Comparison of ENCODE assay signal across 8 cellular contexts in the genomic region with DNA sequence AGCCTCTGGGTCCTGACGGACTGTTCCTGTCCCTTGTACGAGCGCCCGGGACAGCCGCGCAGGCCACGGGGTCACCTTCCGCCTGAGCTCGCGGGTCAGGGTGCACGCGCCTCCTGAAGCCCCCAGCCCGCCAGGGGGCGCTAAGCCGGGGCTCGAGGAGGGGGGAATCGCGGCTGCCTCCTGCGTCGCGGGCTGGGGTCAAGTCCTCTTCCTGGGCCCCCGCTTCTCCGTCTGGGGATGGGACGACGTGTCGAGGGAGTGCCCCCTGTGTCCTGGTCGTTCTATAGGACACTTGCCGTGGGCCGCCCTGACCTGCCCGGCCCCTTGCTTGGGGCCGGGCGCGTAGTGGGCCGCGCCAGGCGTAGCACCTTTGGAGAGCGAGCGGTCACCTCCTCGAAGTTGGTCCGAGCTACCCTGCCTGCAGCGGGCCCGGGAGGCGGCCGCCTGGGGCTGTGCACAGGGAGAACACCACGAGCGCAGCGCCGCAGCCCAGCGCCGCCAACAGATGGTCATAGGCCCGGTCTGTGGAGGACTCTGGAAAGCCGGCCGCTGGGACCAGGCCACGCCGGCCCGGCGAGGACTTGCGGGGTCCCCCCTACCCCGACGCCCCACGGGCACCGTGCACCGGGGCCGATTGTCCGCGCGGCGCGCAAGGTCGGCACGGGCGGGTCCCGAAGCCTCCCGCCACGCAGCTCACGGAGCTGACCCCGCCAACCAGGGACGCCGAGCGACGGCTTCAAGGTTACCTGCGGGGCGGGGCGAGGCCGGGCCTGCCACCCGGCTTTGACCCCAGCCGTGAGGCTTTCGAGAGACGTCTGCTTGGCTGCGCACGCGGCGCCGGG. TPM values are rescaled to one million over a fixed set of nuclear protein-coding genes. Genes with fewer than 3 reads are reported as not detected.
A peak's percentile ranks its signal among the peaks of the same experiment; 100 is the strongest.
DNase-seq lines count a peak whose midpoint lies in the region; TF ChIP-seq lines count a peak whose summit lies in the region.

No MANE protein-coding gene starts in this region.

- TF ChIP-seq CTCF in A673 (conservative IDR thresholded peaks at IDR 0.05; ENCODE audit: low read depth, low read length) (peak; percentile 98), coronary artery (IDR thresholded peaks at IDR 0.05) (peak; percentile 85), liver (IDR thresholded peaks at IDR 0.05; ENCODE audit: low read depth, low read length, missing input control) (peak; percentile 85)

- H3K27me3 ChIP-seq in A673 (replicated peaks; ENCODE audit: insufficient read depth, low read depth, low read length, poor library complexity): peaks cover 69% of the 10 kb centered on the region
- no peaks in the 10 kb centered on the region for H3K27me3 ChIP-seq in liver (ENCODE audit: control insufficient read depth in 4 of 4, insufficient read depth in 4 of 4, low read length in 3 of 4)

- TF ChIP-seq RAD21 in liver (IDR thresholded peaks at IDR 0.05): peak; percentile 67 to 78

- H3K36me3 ChIP-seq in A673 (ENCODE audit: insufficient read depth, low read length, poor library complexity, severe bottlenecking): no peaks in the 10 kb centered on the region
- no peaks in the 10 kb centered on the region for H3K36me3 ChIP-seq in liver (ENCODE audit: control insufficient read depth in 4 of 4, insufficient read depth in 3 of 4, low read depth in 1 of 4, low read length in 3 of 4)

- no TSS peak for BruUV-seq in A673 (replicated peaks; lab: Mats Ljungman, UMichigan)

- peaks cover 34% of the 10 kb centered on the region for H3K4me1 ChIP-seq in A673 (ENCODE audit: insufficient read depth, low read length, poor library complexity, severe bottlenecking)
- H3K4me1 ChIP-seq in liver (ENCODE audit: control insufficient read depth in 4 of 4, insufficient read depth in 4 of 4, low read length in 3 of 4): peaks cover 10 to 51% (median 22%) of the 10 kb centered on the region in 4 donors

- H3K9ac ChIP-seq in liver (ENCODE audit: low read depth in 1 of 2, low read length in 2 of 2): peak overlapping the region; percentile 61 to 74

- H3K4me3 ChIP-seq in A673 (ENCODE audit: low read depth, low read length, poor library complexity, severe bottlenecking) (peak overlapping the region; percentile 56), coronary artery (peak overlapping the region; percentile 72), liver (ENCODE audit: low read depth in 1 of 3, low read length in 3 of 3) (peak overlapping the region; percentile 35 to 64 (median 62))

- H3K27ac ChIP-seq in A673 (ENCODE audit: low read depth, low read length, poor library complexity, severe bottlenecking): no peak overlapping the region
- H3K27ac ChIP-seq in coronary artery: peak overlapping the region in 1 of 2 donors; percentile 64
- peak overlapping the region; percentile 70 to 90 for H3K27ac ChIP-seq in liver (ENCODE audit: low read depth in 1 of 2, low read length in 2 of 2)

- CTCF ChIA-PET in A673 (lab: Charles Lee): interaction anchor here (0.5 to 3.4 kb wide), 9 partner anchors 9 to 472 kb away, joined by 3 to 40 read pairs (median 6); no protein-coding TSS in a partner anchor

- no peaks in the 10 kb centered on the region for H3K9me3 ChIP-seq in A673 (ENCODE audit: low read depth, low read length, poor library complexity, severe bottlenecking)
- H3K9me3 ChIP-seq in liver (ENCODE audit: control insufficient read depth in 4 of 4, low read length in 3 of 4): no peaks in the 10 kb centered on the region

- DNase-seq in A673 (ENCODE audit: low spot score): peak; percentile 72
- peak; percentile 79 for DNase-seq in GM19238 (ENCODE audit: insufficient read length, low spot score)
- DNase-seq in NCI-H2171 treated with DMSO at 0.1 percent for 48 hours (lab: John Stamatoyannopoulos, UW): peak; percentile 19
- peak; percentile 62 to 69 for DNase-seq in activated CD4-positive, alpha-beta T cell treated with anti-CD3 and anti-CD28 coated beads for 24 hours (ENCODE audit: low read depth in 2 of 2)
- DNase-seq in coronary artery (ENCODE audit: low spot score): peak; percentile 87
- peak; percentile 81 for DNase-seq in stimulated activated CD4-positive, alpha-beta T cell treated with anti-CD3 and anti-CD28 coated beads, Interleukin-4, amount 100 ng/mL, for 1 hour
- no peak for DNase-seq in NK-92 treated with Interleukin-12 subunit alpha and Interleukin-12 subunit beta, amount 100 ng/mL, for 24 hours (lab: John Stamatoyannopoulos, UW)

- intact Hi-C loops in A673 (cut with micrococcal nuclease; ENCODE audit: unreplicated experiment): loop anchor here (2.0 to 5.0 kb wide), 3 partner anchors 26 to 312 kb away; no protein-coding TSS in a partner anchor

- WGBS in liver: under 1% methylated on average over 94 of the region's 94 CpGs

- POLR2A ChIA-PET in A673 (lab: Charles Lee; ENCODE audit: low non-redundant PET): interaction anchor here (0.5 to 0.6 kb wide), 3 partner anchors 13 to 239 kb away, joined by 3 to 5 read pairs (median 4); no protein-coding TSS in a partner anchor

TF ChIP-seq in liver, 16 proteins besides CTCF, POLR2A, EP300 and RAD21:
- TF ChIP-seq RXRA (IDR thresholded peaks at IDR 0.05) (peak; percentile 37 to 52), SP1 (IDR thresholded peaks at IDR 0.05) (peak; percentile 53), YY1 (IDR thresholded peaks at IDR 0.05) (peak; percentile 63), HNF4G (IDR thresholded peaks at IDR 0.05) (no peak), NR2F2 (IDR thresholded peaks at IDR 0.05) (peak; percentile 75), HNF4A (conservative IDR thresholded peaks at IDR 0.05) (peak; percentile 62 to 64), TAF1 (conservative IDR thresholded peaks at IDR 0.05) (no peak), FOXA2 (IDR thresholded peaks at IDR 0.05) (no peak), EGR1 (IDR thresholded peaks at IDR 0.05; ENCODE audit: low read depth in 2 of 2) (no peak), GABPA (IDR thresholded peaks at IDR 0.05 in 1 of 2, conservative IDR thresholded peaks at IDR 0.05 in 1 of 2) (no peak)
- TF ChIP-seq, protein P1, sequence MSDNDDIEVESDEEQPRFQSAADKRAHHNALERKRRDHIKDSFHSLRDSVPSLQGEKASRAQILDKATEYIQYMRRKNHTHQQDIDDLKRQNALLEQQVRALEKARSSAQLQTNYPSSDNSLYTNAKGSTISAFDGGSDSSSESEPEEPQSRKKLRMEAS (IDR thresholded peaks at IDR 0.05): no peak
- TF ChIP-seq, protein P2, sequence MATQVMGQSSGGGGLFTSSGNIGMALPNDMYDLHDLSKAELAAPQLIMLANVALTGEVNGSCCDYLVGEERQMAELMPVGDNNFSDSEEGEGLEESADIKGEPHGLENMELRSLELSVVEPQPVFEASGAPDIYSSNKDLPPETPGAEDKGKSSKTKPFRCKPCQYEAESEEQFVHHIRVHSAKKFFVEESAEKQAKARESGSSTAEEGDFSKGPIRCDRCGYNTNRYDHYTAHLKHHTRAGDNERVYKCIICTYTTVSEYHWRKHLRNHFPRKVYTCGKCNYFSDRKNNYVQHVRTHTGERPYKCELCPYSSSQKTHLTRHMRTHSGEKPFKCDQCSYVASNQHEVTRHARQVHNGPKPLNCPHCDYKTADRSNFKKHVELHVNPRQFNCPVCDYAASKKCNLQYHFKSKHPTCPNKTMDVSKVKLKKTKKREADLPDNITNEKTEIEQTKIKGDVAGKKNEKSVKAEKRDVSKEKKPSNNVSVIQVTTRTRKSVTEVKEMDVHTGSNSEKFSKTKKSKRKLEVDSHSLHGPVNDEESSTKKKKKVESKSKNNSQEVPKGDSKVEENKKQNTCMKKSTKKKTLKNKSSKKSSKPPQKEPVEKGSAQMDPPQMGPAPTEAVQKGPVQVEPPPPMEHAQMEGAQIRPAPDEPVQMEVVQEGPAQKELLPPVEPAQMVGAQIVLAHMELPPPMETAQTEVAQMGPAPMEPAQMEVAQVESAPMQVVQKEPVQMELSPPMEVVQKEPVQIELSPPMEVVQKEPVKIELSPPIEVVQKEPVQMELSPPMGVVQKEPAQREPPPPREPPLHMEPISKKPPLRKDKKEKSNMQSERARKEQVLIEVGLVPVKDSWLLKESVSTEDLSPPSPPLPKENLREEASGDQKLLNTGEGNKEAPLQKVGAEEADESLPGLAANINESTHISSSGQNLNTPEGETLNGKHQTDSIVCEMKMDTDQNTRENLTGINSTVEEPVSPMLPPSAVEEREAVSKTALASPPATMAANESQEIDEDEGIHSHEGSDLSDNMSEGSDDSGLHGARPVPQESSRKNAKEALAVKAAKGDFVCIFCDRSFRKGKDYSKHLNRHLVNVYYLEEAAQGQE (IDR thresholded peaks at IDR 0.05): peak; percentile 51
- TF ChIP-seq, protein P3, sequence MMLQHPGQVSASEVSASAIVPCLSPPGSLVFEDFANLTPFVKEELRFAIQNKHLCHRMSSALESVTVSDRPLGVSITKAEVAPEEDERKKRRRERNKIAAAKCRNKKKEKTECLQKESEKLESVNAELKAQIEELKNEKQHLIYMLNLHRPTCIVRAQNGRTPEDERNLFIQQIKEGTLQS (IDR thresholded peaks at IDR 0.05): no peak
- TF ChIP-seq, protein P4, sequence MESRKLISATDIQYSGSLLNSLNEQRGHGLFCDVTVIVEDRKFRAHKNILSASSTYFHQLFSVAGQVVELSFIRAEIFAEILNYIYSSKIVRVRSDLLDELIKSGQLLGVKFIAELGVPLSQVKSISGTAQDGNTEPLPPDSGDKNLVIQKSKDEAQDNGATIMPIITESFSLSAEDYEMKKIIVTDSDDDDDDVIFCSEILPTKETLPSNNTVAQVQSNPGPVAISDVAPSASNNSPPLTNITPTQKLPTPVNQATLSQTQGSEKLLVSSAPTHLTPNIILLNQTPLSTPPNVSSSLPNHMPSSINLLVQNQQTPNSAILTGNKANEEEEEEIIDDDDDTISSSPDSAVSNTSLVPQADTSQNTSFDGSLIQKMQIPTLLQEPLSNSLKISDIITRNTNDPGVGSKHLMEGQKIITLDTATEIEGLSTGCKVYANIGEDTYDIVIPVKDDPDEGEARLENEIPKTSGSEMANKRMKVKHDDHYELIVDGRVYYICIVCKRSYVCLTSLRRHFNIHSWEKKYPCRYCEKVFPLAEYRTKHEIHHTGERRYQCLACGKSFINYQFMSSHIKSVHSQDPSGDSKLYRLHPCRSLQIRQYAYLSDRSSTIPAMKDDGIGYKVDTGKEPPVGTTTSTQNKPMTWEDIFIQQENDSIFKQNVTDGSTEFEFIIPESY (IDR thresholded peaks at IDR 0.05): no peak

RNA-seq across cellular contexts. Expression of a gene that starts 2.7 kb away (rescaled TPM):
- total RNA-seq in A673 (2021): 0.94 and 1.2 TPM in 2 replicates
- total RNA-seq in liver: 1 to 10 TPM; 1.1 to 4.8 TPM
- 1 to 10 TPM; 1.3 to 3.7 TPM for polyA plus RNA-seq in liver
